14 cellular contexts compared by ENCODE assay signal in genomic region chr13:50358715-50359367, GRCh38.
DNase-seq lines count a peak whose midpoint lies in the region; ATAC-seq, FAIRE-seq and TF ChIP-seq lines count a peak whose summit lies in the region.
"Had no signal": no experiment of that assay in that cellular context is flagged by ENCODE, and none has a peak within 500 bp of the region (broad histone marks: within the 10 kb centered on the region; RNA-seq: fewer than 3 reads in every experiment).

No MANE protein-coding gene starts in this region.

- no peaks in the 10 kb centered on the region for H3K9me3 ChIP-seq in Panc1 (ENCODE audit: control insufficient read depth, insufficient read depth, low read depth, low read length)

- TF ChIP-seq CTCF in KMS-11 (conservative IDR thresholded peaks at IDR 0.05; ENCODE audit: low read depth, low read length) (no peak), Panc1 (IDR thresholded peaks at IDR 0.05) (no peak), Calu3 (IDR thresholded peaks at IDR 0.05; ENCODE audit: unreplicated experiment) (no peak)

- no peak overlapping the region for H3K4me3 Mint-ChIP-seq in Calu3 (ENCODE audit: low read depth, unreplicated experiment)
- H3K4me3 Mint-ChIP-seq: endodermal cell had no signal

- H3K27ac ChIP-seq in KMS-11: no peak overlapping the region
- H3K27ac ChIP-seq in Panc1 (ENCODE audit: low read length): peak overlapping the region; percentile 59; the same call in 1 of the 2 replicates
- peak overlapping the region; percentile 19 for H3K27ac ChIP-seq in layer of hippocampus (ENCODE audit: low read depth, low read length)
- peak overlapping the region; percentile 44 for H3K27ac ChIP-seq in substantia nigra (ENCODE audit: low read depth, low read length, poor library complexity, severe bottlenecking)
- H3K27ac ChIP-seq: foreskin keratinocyte, parathyroid adenoma had no signal

- no peak overlapping the region for H3K9ac ChIP-seq in KMS-11
- H3K9ac ChIP-seq: parathyroid adenoma had no signal

- no peaks in the 10 kb centered on the region for H3K79me2 ChIP-seq in KMS-11 (ENCODE audit: insufficient read depth, low read depth)
- H3K79me2 ChIP-seq: parathyroid adenoma had no signal

- no peaks in the 10 kb centered on the region for H3K27me3 Mint-ChIP-seq in Calu3 (ENCODE audit: unreplicated experiment)

- BruUV-seq in Panc1 (replicated peaks; lab: Mats Ljungman, UMichigan): no TSS peak
- BruUV-seq in Calu3 (replicated peaks; lab: Mats Ljungman, UMichigan): no TSS peak

- no peaks in the 10 kb centered on the region for H3K36me3 Mint-ChIP-seq in Calu3 (ENCODE audit: insufficient read depth, unreplicated experiment)

- H3K9me3 Mint-ChIP-seq in Calu3 (ENCODE audit: low read depth, unreplicated experiment): no peaks in the 10 kb centered on the region
- H3K9me3 Mint-ChIP-seq: endodermal cell had no signal

- no peak overlapping the region for H3K4me3 ChIP-seq in KMS-11 (IDR thresholded peaks at IDR 0.05; ENCODE audit: insufficient read depth, low read depth, low read length)
- no peak overlapping the region for H3K4me3 ChIP-seq in Panc1 (ENCODE audit: low read depth in 2 of 2, low read length in 2 of 2)

- no peak overlapping the region for H2AFZ ChIP-seq in KMS-11 (ENCODE audit: low read depth)

- intact Hi-C loops in Panc1 (cut with micrococcal nuclease; ENCODE audit: unreplicated experiment) (no loop called here), Calu3 (cut with micrococcal nuclease; ENCODE audit: unreplicated experiment) (loop anchor here (10.0 kb wide), 1 partner anchor 74 kb away; no protein-coding TSS in a partner anchor)

- H3K27me3 ChIP-seq in KMS-11 (ENCODE audit: insufficient read depth, low read depth): no peaks in the 10 kb centered on the region
- H3K27me3 ChIP-seq in Panc1 (ENCODE audit: control insufficient read depth, insufficient read depth, low read length): no peaks in the 10 kb centered on the region
- H3K27me3 ChIP-seq in layer of hippocampus (ENCODE audit: control insufficient read depth, insufficient read depth, low read length): no peaks in the 10 kb centered on the region

- in situ Hi-C loops in Panc1 (cut with HindIII; ENCODE audit: low pct_unique_long_range_greater_than_20kb, low sequenced_read_pairs): no loop called here

- no peak for DNase-seq in Panc1 (ENCODE audit: low read depth, low spot score)
- no peak for DNase-seq in substantia nigra (lab: John Stamatoyannopoulos, UW)
- DNase-seq in H54 (ENCODE audit: insufficient read length, low spot score): no peak
- DNase-seq in D341Med (ENCODE audit: low spot score): no peak
- DNase-seq in Calu3: no peak
- DNase-seq: activated naive CD4-positive, alpha-beta T cell; endodermal cell; foreskin keratinocyte; GF-D8; NCI-H146; SIG-M5 had no signal

- no peak overlapping the region for H3K27ac Mint-ChIP-seq in Calu3 (ENCODE audit: unreplicated experiment)
- H3K27ac Mint-ChIP-seq: endodermal cell had no signal

- FAIRE-seq in H54 (lab: Jason Lieb, UNC): no peak

- H3K4me1 ChIP-seq in KMS-11 (ENCODE audit: low read depth, poor library complexity, severe bottlenecking) (peaks cover 42% of the 10 kb centered on the region), Panc1 (ENCODE audit: control insufficient read depth, insufficient read depth, low read length) (peaks cover 14% of the 10 kb centered on the region; the same call in 1 of the 2 replicates)

- H3K4me2 ChIP-seq in KMS-11: peak overlapping the region; percentile 6; the same call in 1 of the 2 replicates

- ATAC-seq in Panc1: no peak
- ATAC-seq: foreskin keratinocyte had no signal

- peaks cover 15% of the 10 kb centered on the region for H3K4me1 Mint-ChIP-seq in Calu3 (ENCODE audit: low read depth, unreplicated experiment)
- H3K4me1 Mint-ChIP-seq: endodermal cell had no signal

- no peaks in the 10 kb centered on the region for H4K20me1 ChIP-seq in KMS-11 (ENCODE audit: insufficient read depth)

- CTCF ChIA-PET in Panc1 (lab: Charles Lee): no interaction called here
- CTCF ChIA-PET in Calu3 (lab: Charles Lee): no interaction called here

- POLR2A ChIA-PET in Panc1 (lab: Charles Lee): interaction anchor here (0.5 to 0.6 kb wide), 2 partner anchors 229 to 687 kb away, joined by 3 to 4 read pairs; no protein-coding TSS in a partner anchor

- no peak for TF ChIP-seq POLR2A in H54 (IDR thresholded peaks at IDR 0.05; ENCODE audit: low read depth, low read length)

- H3K36me3 ChIP-seq in KMS-11 (ENCODE audit: insufficient read depth) (no peaks in the 10 kb centered on the region), Panc1 (ENCODE audit: control insufficient read depth, insufficient read depth, low read length) (no peaks in the 10 kb centered on the region; the same call in 1 of the 2 replicates)
